In genomic region chr3:30686176-30686575, GRCh38 we compare ENCODE assay signal across 23 cellular contexts.
A peak's percentile ranks its signal among the peaks of the same experiment; 100 is the strongest.
DNase-seq lines count a peak whose midpoint lies in the region; ATAC-seq, FAIRE-seq and TF ChIP-seq lines count a peak whose summit lies in the region.
"Had no signal": no experiment of that assay in that cellular context is flagged by ENCODE, and none has a peak within 500 bp of the region (broad histone marks: within the 10 kb centered on the region; RNA-seq: fewer than 3 reads in every experiment).

No MANE protein-coding gene starts in this region.

- H3K4me1 ChIP-seq in RWPE2 (ENCODE audit: insufficient read depth, poor library complexity, severe bottlenecking), result peaks cover 47% of the 10 kb centered on the region
- H3K4me1 ChIP-seq in sigmoid colon, result peaks cover 0 to 100% (median 100%) of the 10 kb centered on the region in 4 donors
- peaks cover 8% of the 10 kb centered on the region for H3K4me1 ChIP-seq in neural progenitor cell

- H3F3A ChIP-seq in neural progenitor cell (ENCODE audit: low read depth), result peaks cover 2% of the 10 kb centered on the region

- H3K27ac ChIP-seq in RWPE2 (ENCODE audit: poor library complexity, severe bottlenecking) (peak overlapping the region; percentile 94), sigmoid colon (peak overlapping the region; percentile 8 to 83 (median 45)), neural progenitor cell (no peak overlapping the region)
- H3K27ac ChIP-seq: 22Rv1 had no signal

- FAIRE-seq in endometrium (lab: Jason Lieb, UNC), result peak; percentile 97
- FAIRE-seq in GM12891 (lab: Jason Lieb, UNC), result no peak
- FAIRE-seq: GM19239 had no signal

- no peaks in the 10 kb centered on the region for H4K20me1 ChIP-seq in neural progenitor cell (ENCODE audit: low read depth)

- DNase-seq in T-helper 1 cell, result no peak
- DNase-seq in RWPE2 (ENCODE audit: low spot score), result no peak
- no peak for DNase-seq in sigmoid colon
- no peak for DNase-seq in neural progenitor cell (ENCODE audit: low spot score)
- no peak for DNase-seq in GM12891 (ENCODE audit: insufficient read length, low spot score)
- DNase-seq: activated effector memory CD4-positive, alpha-beta T cell treated with Interleukin-2 at 50 U/mL for 16 hours; anterior cingulate cortex; BE2C; DMS 273 treated with DMSO at 0.1 percent for 48 hours; GF-D8; H7; heart left ventricle; NCI-H1436; NCI-H2171; NCI-H526; SHP77; stimulated activated naive CD4-positive, alpha-beta T cell; T-helper 17 cell had no signal

- H3K27me3 ChIP-seq in RWPE2 (ENCODE audit: insufficient read depth, poor library complexity, severe bottlenecking), result no peaks in the 10 kb centered on the region
- H3K27me3 ChIP-seq in sigmoid colon, result no peaks in the 10 kb centered on the region
- no peaks in the 10 kb centered on the region for H3K27me3 ChIP-seq in neural progenitor cell
- H3K27me3 ChIP-seq: BE2C, heart left ventricle had no signal

- TF ChIP-seq EP300 in sigmoid colon (IDR thresholded peaks at IDR 0.05), result no peak

- H3K9me3 ChIP-seq in RWPE2 (ENCODE audit: severe bottlenecking) (no peaks in the 10 kb centered on the region), sigmoid colon (no peaks in the 10 kb centered on the region), neural progenitor cell (ENCODE audit: low read depth) (no peaks in the 10 kb centered on the region)
- H3K9me3 ChIP-seq: BE2C, heart left ventricle had no signal

- no peak overlapping the region for H3K4me2 ChIP-seq in neural progenitor cell

- TF ChIP-seq POLR2A in sigmoid colon (IDR thresholded peaks at IDR 0.05) (no peak), GM12891 (IDR thresholded peaks at IDR 0.05; ENCODE audit: low read depth, low read length) (no peak)

- TF ChIP-seq CTCF in RWPE2 (IDR thresholded peaks at IDR 0.05; ENCODE audit: poor library complexity, severe bottlenecking), result no peak
- no peak for TF ChIP-seq CTCF in sigmoid colon (IDR thresholded peaks at IDR 0.05)
- no peak for TF ChIP-seq CTCF in neural progenitor cell (IDR thresholded peaks at IDR 0.05)

- intact Hi-C loops in sigmoid colon (cut with DNase I), result no loop called here

- H3K27me3 Mint-ChIP-seq in T-helper 1 cell treated with Interleukin-12 subunit alpha and Interleukin-12 subunit beta and Interleukin-4 antibody, amounts not matched to agents 30 μg/mL and 1 μg/mL, for 36 hours (ENCODE audit: low read depth), result no peaks in the 10 kb centered on the region
- H3K27me3 Mint-ChIP-seq in neural progenitor cell (ENCODE audit: insufficient read depth, low read depth), result peaks cover 2% of the 10 kb centered on the region
- H3K27me3 Mint-ChIP-seq: T-helper 17 cell had no signal

- no peak overlapping the region for H3K4me3 Mint-ChIP-seq in T-helper 1 cell treated with Interleukin-12 subunit alpha and Interleukin-12 subunit beta and Interleukin-4 antibody, amounts not matched to agents 30 μg/mL and 1 μg/mL, for 36 hours
- no peak overlapping the region for H3K4me3 Mint-ChIP-seq in neural progenitor cell
- H3K4me3 Mint-ChIP-seq: T-helper 17 cell had no signal

- peak overlapping the region; percentile 18 for H3K27ac Mint-ChIP-seq in T-helper 1 cell treated with Interleukin-12 subunit alpha and Interleukin-12 subunit beta and Interleukin-4 antibody, amounts not matched to agents 30 μg/mL and 1 μg/mL, for 36 hours
- no peak overlapping the region for H3K27ac Mint-ChIP-seq in neural progenitor cell

- no peak overlapping the region for H3K9ac ChIP-seq in neural progenitor cell

- H3K36me3 ChIP-seq in RWPE2 (ENCODE audit: low read depth) (peaks cover 98% of the 10 kb centered on the region), sigmoid colon (peaks cover 0 to 37% (median 12%) of the 10 kb centered on the region in 4 donors), neural progenitor cell (no peaks in the 10 kb centered on the region)
- H3K36me3 ChIP-seq: BE2C had no signal

- H3K4me3 ChIP-seq in RWPE2 (ENCODE audit: severe bottlenecking) (no peak overlapping the region), sigmoid colon (no peak overlapping the region), neural progenitor cell (no peak overlapping the region)
- H3K4me3 ChIP-seq: heart left ventricle had no signal

- H2AFZ ChIP-seq in neural progenitor cell (replicated peaks), result no peak overlapping the region

- H3K36me3 Mint-ChIP-seq in T-helper 1 cell treated with Interleukin-12 subunit alpha and Interleukin-12 subunit beta and Interleukin-4 antibody, amounts not matched to agents 30 μg/mL and 1 μg/mL, for 36 hours (ENCODE audit: low read depth), result peaks cover 63% of the 10 kb centered on the region
- H3K36me3 Mint-ChIP-seq in neural progenitor cell, result peaks cover 41% of the 10 kb centered on the region

- no peaks in the 10 kb centered on the region for H3K9me3 Mint-ChIP-seq in T-helper 1 cell treated with Interleukin-12 subunit alpha and Interleukin-12 subunit beta and Interleukin-4 antibody, amounts not matched to agents 30 μg/mL and 1 μg/mL, for 36 hours
- H3K9me3 Mint-ChIP-seq in neural progenitor cell, result no peaks in the 10 kb centered on the region

- no peaks in the 10 kb centered on the region for H3K79me2 ChIP-seq in neural progenitor cell (ENCODE audit: low read depth)

- H3K4me1 Mint-ChIP-seq in T-helper 1 cell treated with Interleukin-12 subunit alpha and Interleukin-12 subunit beta and Interleukin-4 antibody, amounts not matched to agents 30 μg/mL and 1 μg/mL, for 36 hours (ENCODE audit: low read depth), result peaks cover 77% of the 10 kb centered on the region
- peaks cover 17% of the 10 kb centered on the region for H3K4me1 Mint-ChIP-seq in neural progenitor cell

- ATAC-seq in RWPE2 (ENCODE audit: low read depth) (no peak), HG02763 (IDR thresholded peaks at IDR 0.05; ENCODE audit: unreplicated experiment) (no peak)
- ATAC-seq: heart left ventricle, T-helper 17 cell had no signal

- WGBS in sigmoid colon, 2 donors, result 94 to 98% methylated on average over 2 of the region's 2 CpGs

TF ChIP-seq in GM12891, 5 proteins besides CTCF, POLR2A, EP300 and RAD21:
- no peak for TF ChIP-seq PAX5 (IDR thresholded peaks at IDR 0.05; ENCODE audit: insufficient read depth, low read length, severe bottlenecking)
- no peak for TF ChIP-seq SPI1 (IDR thresholded peaks at IDR 0.05; ENCODE audit: low read depth, low read length)
- no peak for TF ChIP-seq TAF1 (IDR thresholded peaks at IDR 0.05; ENCODE audit: low read depth, low read length)
- no peak for TF ChIP-seq POLR2AphosphoS5 (IDR thresholded peaks at IDR 0.05; ENCODE audit: low read depth, low read length)
- no peak for TF ChIP-seq POU2F2 (IDR thresholded peaks at IDR 0.05; ENCODE audit: low read depth, low read length)
